In genomic region chr17:37220609-37220953, GRCh38 we compare ENCODE assay signal across 9 cellular contexts.
DNase-seq lines count a peak whose midpoint lies in the region; ATAC-seq and TF ChIP-seq lines count a peak whose summit lies in the region.
"Had no signal": no experiment of that assay in that cellular context is flagged by ENCODE, and none has a peak within 500 bp of the region (broad histone marks: within the 10 kb centered on the region; RNA-seq: fewer than 3 reads in every experiment).

No MANE protein-coding gene starts in this region.

- TF ChIP-seq POLR2A in erythroblast (IDR thresholded peaks at IDR 0.05; ENCODE audit: low read length): no peak

- H3K27me3 ChIP-seq in RWPE2 (ENCODE audit: insufficient read depth, poor library complexity, severe bottlenecking): no peaks in the 10 kb centered on the region

- H3K27me3 Mint-ChIP-seq in activated naive CD8-positive, alpha-beta T cell treated with anti-CD3 and anti-CD28 coated beads, Interleukin-2, amount 50 U/mL, for 24 hours: no peaks in the 10 kb centered on the region

- peaks cover 91% of the 10 kb centered on the region for H3K36me3 ChIP-seq in RWPE2 (ENCODE audit: low read depth)

- no peaks in the 10 kb centered on the region for H3K9me3 Mint-ChIP-seq in activated naive CD8-positive, alpha-beta T cell treated with anti-CD3 and anti-CD28 coated beads, Interleukin-2, amount 50 U/mL, for 24 hours

- H3K9me3 ChIP-seq in RWPE2 (ENCODE audit: severe bottlenecking): no peaks in the 10 kb centered on the region

- H3K4me1 Mint-ChIP-seq in activated naive CD8-positive, alpha-beta T cell treated with anti-CD3 and anti-CD28 coated beads, Interleukin-2, amount 50 U/mL, for 24 hours: peaks cover 3% of the 10 kb centered on the region

- ATAC-seq in RWPE2 (ENCODE audit: low read depth) (no peak), GM19452 (IDR thresholded peaks at IDR 0.05; ENCODE audit: unreplicated experiment) (no peak)
- no peak for ATAC-seq in activated naive CD8-positive, alpha-beta T cell treated with anti-CD3 and anti-CD28 coated beads, Interleukin-2, amount 50 U/mL, for 24 hours

- DNase-seq in AG20443 (ENCODE audit: low spot score) (peak; percentile 51), GM20000 (ENCODE audit: low spot score) (peak; percentile 28), RWPE2 (ENCODE audit: low spot score) (no peak), erythroblast (lab: John Stamatoyannopoulos, UW) (peak; percentile 24 to 45), retina (peak; percentile 50), NCI-H526 (lab: John Stamatoyannopoulos, UW) (no peak)
- DNase-seq in activated naive CD8-positive, alpha-beta T cell treated with anti-CD3 and anti-CD28 coated beads, Interleukin-2, amount 50 U/mL, for 24 hours: no peak

- H3K4me3 ChIP-seq in RWPE2 (ENCODE audit: severe bottlenecking): no peak overlapping the region

- H3K27ac ChIP-seq in RWPE2 (ENCODE audit: poor library complexity, severe bottlenecking): no peak overlapping the region
- H3K27ac ChIP-seq: HL-60 had no signal

- H3K27ac Mint-ChIP-seq in activated naive CD8-positive, alpha-beta T cell treated with anti-CD3 and anti-CD28 coated beads, Interleukin-2, amount 50 U/mL, for 24 hours: no peak overlapping the region

- no peak overlapping the region for H3K4me3 Mint-ChIP-seq in activated naive CD8-positive, alpha-beta T cell treated with anti-CD3 and anti-CD28 coated beads, Interleukin-2, amount 50 U/mL, for 24 hours

- H3K36me3 Mint-ChIP-seq in activated naive CD8-positive, alpha-beta T cell treated with anti-CD3 and anti-CD28 coated beads, Interleukin-2, amount 50 U/mL, for 24 hours (ENCODE audit: low read depth): peaks cover 43% of the 10 kb centered on the region

- no peaks in the 10 kb centered on the region for H3K4me1 ChIP-seq in RWPE2 (ENCODE audit: insufficient read depth, poor library complexity, severe bottlenecking)

- TF ChIP-seq CTCF in GM20000 (IDR thresholded peaks at IDR 0.05; ENCODE audit: extremely low read depth, missing control alignments) (peak; percentile 26), RWPE2 (IDR thresholded peaks at IDR 0.05; ENCODE audit: poor library complexity, severe bottlenecking) (peak; percentile 38)

Comparison
In these comparisons a context has a peak if more than half of its experiments do, and no peak if none do; other contexts are left out.
1. DNase-seq: peak in AG20443 (single experiment), GM20000 (single experiment), erythroblast (2 of 2) and retina (single experiment); none in RWPE2 (single experiment), activated naive CD8-positive, alpha-beta T cell treated with anti-CD3 and anti-CD28 coated beads, Interleukin-2, amount 50 U/mL, for 24 hours (single experiment) and NCI-H526 (0 of 2).